ENCODE assay signal across 9 cellular contexts in the genomic region with DNA sequence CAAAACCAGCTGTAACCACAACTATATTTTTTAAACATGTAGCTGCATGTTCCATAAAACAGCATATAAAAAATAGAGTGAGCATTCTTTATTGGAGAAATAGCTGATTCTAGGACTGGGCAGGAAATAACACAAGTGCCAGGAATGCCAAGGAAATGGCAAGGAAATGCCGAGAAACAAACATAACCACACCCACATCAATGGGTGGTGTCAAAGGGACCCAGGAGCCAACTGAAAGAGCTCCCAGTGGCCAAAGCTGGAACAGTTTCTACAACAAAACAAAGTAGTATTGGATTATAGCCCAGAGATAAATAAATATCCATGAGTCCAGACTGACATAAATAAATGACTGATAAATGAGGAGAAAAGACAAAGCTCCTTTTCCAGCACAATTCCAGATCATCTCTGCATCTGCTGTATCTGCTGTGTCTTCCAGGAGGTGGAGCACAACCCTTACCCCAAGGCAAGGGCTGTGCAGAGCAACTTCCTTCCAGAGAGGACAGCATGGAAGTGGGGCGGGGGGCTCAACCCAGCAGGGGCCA. TPM values are rescaled to one million over a fixed set of nuclear protein-coding genes. Genes with fewer than 3 reads are reported as not detected.
DNase-seq lines count a peak whose midpoint lies in the region; ATAC-seq and TF ChIP-seq lines count a peak whose summit lies in the region.
"Had no signal": no experiment of that assay in that cellular context is flagged by ENCODE, and none has a peak within 500 bp of the region (broad histone marks: within the 10 kb centered on the region; RNA-seq: fewer than 3 reads in every experiment).

No MANE protein-coding gene starts in this region.

- H3K4me1 ChIP-seq in MM.1S (ENCODE audit: low read length) (no peaks in the 10 kb centered on the region), osteoblast (ENCODE audit: insufficient read depth, low read length) (peaks cover 22% of the 10 kb centered on the region)

- H3K27me3 ChIP-seq in MM.1S (replicated peaks; ENCODE audit: insufficient read depth, low read length) (peaks cover 96% of the 10 kb centered on the region), osteoblast (ENCODE audit: insufficient read depth, low read length) (no peaks in the 10 kb centered on the region)

- no peak overlapping the region for H3K9ac ChIP-seq in MM.1S (ENCODE audit: low read length)

- H3K79me2 ChIP-seq in MM.1S (ENCODE audit: low read length) = no peaks in the 10 kb centered on the region
- H3K79me2 ChIP-seq in osteoblast (ENCODE audit: insufficient read depth, low read length) = peaks cover 68% of the 10 kb centered on the region

- H3F3A ChIP-seq in MM.1S (ENCODE audit: insufficient read depth, low read length) = no peaks in the 10 kb centered on the region

- TF ChIP-seq CTCF in MM.1S (IDR thresholded peaks at IDR 0.05; ENCODE audit: low read length) (peak; percentile 49), osteoblast (IDR thresholded peaks at IDR 0.05; ENCODE audit: extremely low read depth, low read depth, low read length) (peak; percentile 35)

- H3K9me3 ChIP-seq in MM.1S (replicated peaks; ENCODE audit: insufficient read depth, low read length) (no peaks in the 10 kb centered on the region), osteoblast (ENCODE audit: low read depth, low read length) (no peaks in the 10 kb centered on the region)

- ATAC-seq in GM21576 (IDR thresholded peaks at IDR 0.05; ENCODE audit: unreplicated experiment) (no peak), GM21786 (IDR thresholded peaks at IDR 0.05; ENCODE audit: unreplicated experiment) (no peak)

- no peaks in the 10 kb centered on the region for H3K36me3 ChIP-seq in MM.1S (replicated peaks; ENCODE audit: insufficient read depth, low read length)
- H3K36me3 ChIP-seq in osteoblast (ENCODE audit: insufficient read depth, low read length) = no peaks in the 10 kb centered on the region

- H3K4me2 ChIP-seq in MM.1S (ENCODE audit: low read depth, low read length) = no peak overlapping the region
- peak overlapping the region; percentile 35 for H3K4me2 ChIP-seq in osteoblast (ENCODE audit: insufficient read depth, low read length)

- H3K4me3 ChIP-seq in MM.1S (ENCODE audit: low read length) (no peak overlapping the region), osteoblast (ENCODE audit: insufficient read depth, low read length) (no peak overlapping the region)

- DNase-seq in DMS114 treated with DMSO at 0.1 percent for 48 hours (lab: John Stamatoyannopoulos, UW; ENCODE audit: unreplicated experiment) (peak; percentile 2), MM.1S (no peak), dedifferentiated amniotic fluid mesenchymal stem cell (ENCODE audit: extremely low spot score) (peak; percentile 65), osteoblast (ENCODE audit: insufficient read length, low spot score, missing footprints) (no peak)
- no peak for DNase-seq in effector CD4-positive, alpha-beta T cell
- DNase-seq in activated CD8-positive, alpha-beta memory T cell treated with anti-CD3 and anti-CD28 coated beads, Interleukin-2, amount 50 U/mL, for 4 hours = no peak
- DNase-seq: NCI-H526 had no signal

- H2AFZ ChIP-seq in MM.1S (ENCODE audit: low read length) (no peak overlapping the region), osteoblast (ENCODE audit: low read length) (no peak overlapping the region)

- no peaks in the 10 kb centered on the region for H3K9me2 ChIP-seq in MM.1S (replicated peaks; ENCODE audit: insufficient read depth, low read length)

- H4K20me1 ChIP-seq in MM.1S (ENCODE audit: insufficient read depth, low read length) = no peaks in the 10 kb centered on the region
- peaks cover 42% of the 10 kb centered on the region for H4K20me1 ChIP-seq in osteoblast (ENCODE audit: insufficient read depth, low read length)

- H3K27ac ChIP-seq in MM.1S (ENCODE audit: low read length) = no peak overlapping the region
- no peak overlapping the region for H3K27ac ChIP-seq in osteoblast (ENCODE audit: low read depth, low read length)

RNA-seq across cellular contexts. Expression of gene ADARB1, which starts 28.1 kb away (rescaled TPM):
- 19.5 and 28.9 TPM in 2 replicates for total RNA-seq in osteoblast

Comparison
In these comparisons a context has a peak if more than half of its experiments do, and no peak if none do; other contexts are left out.
1. DNase-seq: peak in DMS114 treated with DMSO at 0.1 percent for 48 hours (single experiment) and dedifferentiated amniotic fluid mesenchymal stem cell (single experiment); none in MM.1S (single experiment), osteoblast (single experiment), effector CD4-positive, alpha-beta T cell (single experiment) and activated CD8-positive, alpha-beta memory T cell treated with anti-CD3 and anti-CD28 coated beads, Interleukin-2, amount 50 U/mL, for 4 hours (single experiment).